Comparison of ENCODE assay signal across 8 cellular contexts in genomic region chr7:116236020-116236630, GRCh38. TPM values are rescaled to one million over a fixed set of nuclear protein-coding genes. Genes with fewer than 3 reads are reported as not detected.
DNase-seq lines count a peak whose midpoint lies in the region; ATAC-seq and TF ChIP-seq lines count a peak whose summit lies in the region.

No MANE protein-coding gene starts in this region.

- DNase-seq in AG04450 (ENCODE audit: low read depth, low spot score) (no peak), GM13977 (ENCODE audit: low spot score) (peak; percentile 27), SJSA1 (ENCODE audit: low read depth in 1 of 2, low spot score in 2 of 2) (peak; percentile 44 to 55), amniotic epithelial cell (ENCODE audit: low read depth) (peak; percentile 57), immature natural killer cell (peak; percentile 54 to 62 (median 60))
- DNase-seq in stimulated activated CD4-positive, alpha-beta T cell treated with anti-CD3 and anti-CD28 coated beads, Interleukin-4, amount 100 ng/mL, for 24 hours = peak; percentile 65

- H3K4me3 Mint-ChIP-seq in immature natural killer cell = peak overlapping the region in 4 of 5 donors; percentile 10 to 76 (median 56)

- H3K9me3 ChIP-seq in AG04450 (ENCODE audit: control insufficient read depth, insufficient read depth, low read length) (no peaks in the 10 kb centered on the region), SJSA1 (replicated peaks) (no peaks in the 10 kb centered on the region)

- peaks cover 33% of the 10 kb centered on the region for H3K36me3 ChIP-seq in SJSA1

- TF ChIP-seq CTCF in AG04450 (IDR thresholded peaks at IDR 0.05; ENCODE audit: low read depth, low read length) (peak; percentile 59), GM13977 (IDR thresholded peaks at IDR 0.05; ENCODE audit: extremely low read depth, insufficient read depth, missing control alignments) (peak; percentile 47)

- CTCF ChIA-PET in AG04450 (lab: Charles Lee) = interaction anchor here (0.6 to 9.9 kb wide), 48 partner anchors 9 to 574 kb away, joined by 3 to 362 read pairs (median 6); no protein-coding TSS in a partner anchor

- peak; percentile 54 for ATAC-seq in HG03575 (IDR thresholded peaks at IDR 0.05; ENCODE audit: extremely low read depth, insufficient number of reproducible peaks, low FRiP score, unreplicated experiment)
- no peak for ATAC-seq in HG03439 (IDR thresholded peaks at IDR 0.05; ENCODE audit: unreplicated experiment)

- H3K27me3 ChIP-seq in AG04450 (ENCODE audit: control insufficient read depth, insufficient read depth, low read length) (no peaks in the 10 kb centered on the region), SJSA1 (replicated peaks) (no peaks in the 10 kb centered on the region)

- H3K27me3 Mint-ChIP-seq in immature natural killer cell (ENCODE audit: low read depth in 3 of 3) = peaks cover 0 to 4% (median 2%) of the 10 kb centered on the region in 3 donors

- H3K9me3 Mint-ChIP-seq in immature natural killer cell = no peaks in the 10 kb centered on the region

- peak overlapping the region; percentile 55 to 93 (median 82) for H3K27ac Mint-ChIP-seq in immature natural killer cell

- no peak overlapping the region for H3K27ac ChIP-seq in AG04450 (ENCODE audit: low read depth, low read length)
- H3K27ac ChIP-seq in SJSA1 = no peak overlapping the region

- in situ Hi-C loops in GM13977 (cut with MboI; ENCODE audit: low pct_unique_long_range_greater_than_20kb, low sequenced_read_pairs, unreplicated experiment) = loop anchor here (5.0 to 25.0 kb wide), 2 partner anchors 59 to 99 kb away; no protein-coding TSS in a partner anchor

- H3K4me3 ChIP-seq in AG04450 (ENCODE audit: low read depth, low read length) (no peak overlapping the region), SJSA1 (no peak overlapping the region)

- POLR2A ChIA-PET in AG04450 (lab: Yijun Ruan, JAX) = interaction anchor here (0.7 to 1.0 kb wide), 2 partner anchors 55 to 64 kb away, joined by 3 read pairs; no protein-coding TSS in a partner anchor

- H3K4me1 Mint-ChIP-seq in immature natural killer cell = peaks cover 91 to 97% of the 10 kb centered on the region in 2 donors

- H3K36me3 Mint-ChIP-seq in immature natural killer cell = peaks cover 0 to 11% (median 5%) of the 10 kb centered on the region in 3 donors

- H3K4me1 ChIP-seq in SJSA1 (replicated peaks) = peaks cover 22% of the 10 kb centered on the region

RNA-seq across cellular contexts. Expression of gene TES, which starts 25.8 kb away (rescaled TPM):
- polyA plus RNA-seq in AG04450 (2011; rRNA removed) (130 and 152 TPM in 2 replicates), immature natural killer cell (100 to 1,000 TPM; 235 to 402 (median 325) TPM)
- polyA minus RNA-seq in AG04450 (2011; rRNA and poly(A)+ RNA removed) = 82.7 and 88.1 TPM in 2 replicates
- 143 and 162 TPM in 2 replicates for total RNA-seq in SJSA1 (2014; rRNA removed; shearing (Covaris generic))
